In genomic region chr9:18604971-18605370, GRCh38 we compare ENCODE assay signal across 22 cellular contexts.
DNase-seq lines count a peak whose midpoint lies in the region; ATAC-seq and TF ChIP-seq lines count a peak whose summit lies in the region.
"Had no signal": no experiment of that assay in that cellular context is flagged by ENCODE, and none has a peak within 500 bp of the region (broad histone marks: within the 10 kb centered on the region; RNA-seq: fewer than 3 reads in every experiment).

No MANE protein-coding gene starts in this region.

- no peak overlapping the region for H3K14ac ChIP-seq in mesenchymal stem cell (ENCODE audit: low read length in 2 of 2)

- peaks cover 20% of the 10 kb centered on the region for H3K9me3 Mint-ChIP-seq in GM23338

- no peak overlapping the region for H2BK5ac ChIP-seq in mesenchymal stem cell (ENCODE audit: low read depth, low read length, poor library complexity, severe bottlenecking)

- H3K27me3 ChIP-seq in GM23338 (ENCODE audit: insufficient read depth) (no peaks in the 10 kb centered on the region; the same call in 1 of the 2 replicates), mesenchymal stem cell (ENCODE audit: control insufficient read depth in 1 of 2, insufficient read depth in 1 of 2, low read length in 2 of 2) (no peaks in the 10 kb centered on the region), stomach smooth muscle (ENCODE audit: control insufficient read depth in 1 of 2, insufficient read depth in 2 of 2, low read length in 2 of 2) (no peaks in the 10 kb centered on the region)

- peaks cover 6% of the 10 kb centered on the region for H3K79me1 ChIP-seq in mesenchymal stem cell (replicated peaks; ENCODE audit: low read length, poor library complexity, severe bottlenecking)

- H3K18ac ChIP-seq in mesenchymal stem cell (ENCODE audit: low read depth in 1 of 2, low read length in 2 of 2), result no peak overlapping the region

- WGBS in mesenchymal stem cell, result 84% methylated on average over 2 of the region's 3 CpGs

- H3K4me1 ChIP-seq in GM23338 (ENCODE audit: insufficient read depth), result peaks cover 30% of the 10 kb centered on the region
- H3K4me1 ChIP-seq in mesenchymal stem cell (ENCODE audit: control insufficient read depth, insufficient read depth, low read depth, low read length), result peaks cover 3% of the 10 kb centered on the region
- peaks cover 18% of the 10 kb centered on the region for H3K4me1 ChIP-seq in stomach smooth muscle (ENCODE audit: control insufficient read depth, insufficient read depth, low read length)

- peak overlapping the region; percentile 61; the same call in 1 of the 2 replicates for H3K27ac ChIP-seq in GM23338 (ENCODE audit: low read depth)
- H3K27ac ChIP-seq in caudate nucleus (ENCODE audit: low read depth, low read length), result peak overlapping the region; percentile 14
- H3K27ac ChIP-seq in mesenchymal stem cell (ENCODE audit: low read length, poor library complexity, severe bottlenecking), result no peak overlapping the region
- peak overlapping the region; percentile 64 for H3K27ac ChIP-seq in stomach smooth muscle (ENCODE audit: low read length)
- H3K27ac ChIP-seq: PC-9 had no signal

- H3K9ac ChIP-seq in mesenchymal stem cell (ENCODE audit: low read length) (peak overlapping the region; percentile 56), stomach smooth muscle (ENCODE audit: low read length in 2 of 2) (no peak overlapping the region)

- H3K27ac Mint-ChIP-seq in GM23338, result no peak overlapping the region
- H3K27ac Mint-ChIP-seq: CD14-positive monocyte had no signal

- TF ChIP-seq CTCF in GM23338 (conservative IDR thresholded peaks at IDR 0.05; ENCODE audit: low read depth in 2 of 2), result no peak

- H3K4me2 ChIP-seq in GM23338, result peak overlapping the region; percentile 60
- H3K4me2 ChIP-seq in mesenchymal stem cell (ENCODE audit: low read length, poor library complexity, severe bottlenecking), result no peak overlapping the region
- H3K4me2 ChIP-seq: PC-9 had no signal

- H2AK5ac ChIP-seq in mesenchymal stem cell (ENCODE audit: low read length, severe bottlenecking), result no peak overlapping the region

- H2AFZ ChIP-seq in GM23338 (no peak overlapping the region), mesenchymal stem cell (ENCODE audit: low read depth, low read length) (no peak overlapping the region)
- H2AFZ ChIP-seq: PC-9 had no signal

- no peaks in the 10 kb centered on the region for H3K36me3 ChIP-seq in GM23338 (ENCODE audit: insufficient read depth)
- peaks cover 0 to 44% of the 10 kb centered on the region in 2 experiments for H3K36me3 ChIP-seq in mesenchymal stem cell (ENCODE audit: control insufficient read depth in 1 of 2, insufficient read depth in 2 of 2, low read depth in 1 of 2, low read length in 2 of 2)
- H3K36me3 ChIP-seq in stomach smooth muscle (ENCODE audit: control insufficient read depth in 2 of 2, insufficient read depth in 2 of 2, low read length in 2 of 2), result no peaks in the 10 kb centered on the region

- DNase-seq in GM23338 (ENCODE audit: low spot score), result no peak
- no peak for DNase-seq in caudate nucleus (lab: John Stamatoyannopoulos, UW)
- no peak for DNase-seq in mesenchymal stem cell
- DNase-seq in activated T-cell treated with anti-CD3 and anti-CD28 coated beads, Interleukin-2, amount 50 U/mL, for 1 hour, result no peak
- no peak for DNase-seq in activated CD8-positive, alpha-beta memory T cell treated with anti-CD3 and anti-CD28 coated beads, Interleukin-2, amount 50 U/mL, for 4 hours
- no peak for DNase-seq in SHP77 treated with DMSO at 0.1 percent for 48 hours (lab: John Stamatoyannopoulos, UW)
- DNase-seq: AML-193, EL, GF-D8, KBM-7, MM.1S, NCI-H1048, NCI-H1436, NCI-H187 treated with DMSO at 0.1 percent for 48 hours, NCI-H2107, NCI-H748 treated with DMSO at 0.1 percent for 48 hours, PC-9, RPMI8226, SHP77 had no signal

- no peaks in the 10 kb centered on the region for H3K9me3 ChIP-seq in mesenchymal stem cell (ENCODE audit: control insufficient read depth, low read length)
- H3K9me3 ChIP-seq in stomach smooth muscle (ENCODE audit: control insufficient read depth in 2 of 2, low read length in 2 of 2), result peaks cover 0 to 4% of the 10 kb centered on the region in 2 donors

- H3K79me2 ChIP-seq in GM23338 (replicated peaks; ENCODE audit: insufficient read depth), result no peaks in the 10 kb centered on the region

- H2BK12ac ChIP-seq in mesenchymal stem cell (ENCODE audit: low read length in 2 of 2), result no peak overlapping the region

- no peaks in the 10 kb centered on the region for H3F3A ChIP-seq in GM23338 (replicated peaks; ENCODE audit: low read depth)

- H3K9me2 ChIP-seq in GM23338 (ENCODE audit: insufficient read depth), result no peaks in the 10 kb centered on the region

- no peak overlapping the region for H3K4ac ChIP-seq in mesenchymal stem cell (ENCODE audit: low read depth in 1 of 2, low read length in 2 of 2)

- peaks cover 29% of the 10 kb centered on the region for H3K4me1 Mint-ChIP-seq in GM23338
- H3K4me1 Mint-ChIP-seq: CD14-positive monocyte had no signal

- no peak overlapping the region for H2BK15ac ChIP-seq in mesenchymal stem cell (ENCODE audit: low read depth, poor library complexity, severe bottlenecking)

- peaks cover 2% of the 10 kb centered on the region for H3K27me3 Mint-ChIP-seq in GM23338 (ENCODE audit: insufficient read depth, low read depth, poor library complexity)

- H3K4me3 Mint-ChIP-seq in GM23338, result no peak overlapping the region
- H3K4me3 Mint-ChIP-seq: CD14-positive monocyte had no signal

- no peak overlapping the region for H3K23ac ChIP-seq in mesenchymal stem cell (ENCODE audit: low read length in 2 of 2)

- no peaks in the 10 kb centered on the region for H4K20me1 ChIP-seq in GM23338 (replicated peaks; ENCODE audit: insufficient read depth)

- ATAC-seq in GM23338 (no peak), HG03097 (IDR thresholded peaks at IDR 0.05; ENCODE audit: low FRiP score, unreplicated experiment) (no peak)

- H4K91ac ChIP-seq in mesenchymal stem cell (ENCODE audit: low read length), result no peak overlapping the region

- H3K36me3 Mint-ChIP-seq in GM23338 (ENCODE audit: low read depth), result peaks cover 15% of the 10 kb centered on the region; the same call in 2 of the 3 replicates
- H3K36me3 Mint-ChIP-seq: CD14-positive monocyte had no signal

- H4K8ac ChIP-seq in mesenchymal stem cell (ENCODE audit: low read length), result no peak overlapping the region

- 0 out of 2 replicates have a peak overlapping the region, but pooled peaks have one; percentile 15 for H3K4me3 ChIP-seq in GM23338
- peak overlapping the region in 1 of 2 experiments; percentile 40 for H3K4me3 ChIP-seq in mesenchymal stem cell (ENCODE audit: insufficient read depth in 1 of 2, low read depth in 1 of 2, low read length in 2 of 2)
- H3K4me3 ChIP-seq in stomach smooth muscle (ENCODE audit: low read length in 2 of 2), result no peak overlapping the region
- H3K4me3 ChIP-seq: PC-9 had no signal

- H2BK120ac ChIP-seq in mesenchymal stem cell (ENCODE audit: low read depth, low read length), result no peak overlapping the region

TF ChIP-seq in GM23338, 12 proteins besides CTCF, POLR2A, EP300 and RAD21:
- no peak for TF ChIP-seq NANOG (IDR thresholded peaks at IDR 0.05; ENCODE audit: borderline replicate concordance)
- no peak for TF ChIP-seq JUNB (IDR thresholded peaks at IDR 0.05; ENCODE audit: unreplicated experiment)
- TF ChIP-seq POLR2AphosphoS5 (IDR thresholded peaks at IDR 0.05; ENCODE audit: low read depth), result no peak
- no peak for TF ChIP-seq ZNF331 (CRISPR knock-in tag; IDR thresholded peaks at IDR 0.05; ENCODE audit: low read depth)
- TF ChIP-seq CREB1 (CRISPR knock-in tag; IDR thresholded peaks at IDR 0.05; ENCODE audit: low read depth), result no peak
- no peak for TF ChIP-seq STAT1 (IDR thresholded peaks at IDR 0.05; ENCODE audit: unreplicated experiment)
TF ChIP-seq in GM23338: peak in this region for 0.
